ENCODE assay signal across 24 cellular contexts in the genomic region with DNA sequence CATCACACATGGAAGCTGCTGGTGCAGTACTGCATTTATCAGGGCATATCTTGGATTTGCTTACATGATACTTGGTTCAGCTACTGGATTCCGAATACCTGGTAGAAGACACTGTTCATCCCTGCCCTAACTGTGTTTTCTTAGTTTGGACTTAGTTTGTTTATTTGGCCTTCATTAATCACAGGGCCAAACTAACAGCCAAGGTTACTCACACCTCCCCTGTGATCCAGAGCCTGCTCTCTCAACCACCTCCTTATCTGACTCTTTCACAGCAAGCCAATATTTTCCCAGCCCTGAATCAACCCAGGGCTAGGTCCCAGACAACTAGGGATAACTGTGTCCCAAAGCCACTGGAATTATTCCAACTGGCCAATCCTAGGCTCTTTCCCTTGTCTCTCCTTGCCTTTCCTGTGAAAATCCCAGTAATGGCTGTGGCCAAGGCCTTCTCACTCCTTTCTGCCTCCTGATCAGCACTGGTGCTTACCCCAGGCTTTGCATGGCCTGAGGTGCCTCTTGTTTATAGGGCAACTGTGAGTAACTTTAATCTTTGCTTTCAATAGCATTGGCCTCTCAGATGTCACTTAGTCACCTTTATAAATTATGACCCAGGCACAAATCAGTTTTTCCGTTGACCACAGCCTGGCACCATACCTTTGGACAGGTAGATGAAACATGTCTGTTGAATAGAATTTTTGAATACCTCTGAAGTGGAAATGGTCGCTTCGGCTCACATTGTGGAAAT. TPM values are rescaled to one million over a fixed set of nuclear protein-coding genes. Genes with fewer than 3 reads are reported as not detected.
DNase-seq lines count a peak whose midpoint lies in the region; ATAC-seq, FAIRE-seq and TF ChIP-seq lines count a peak whose summit lies in the region.
"Had no signal": no experiment of that assay in that cellular context is flagged by ENCODE, and none has a peak within 500 bp of the region (broad histone marks: within the 10 kb centered on the region; RNA-seq: fewer than 3 reads in every experiment).

No MANE protein-coding gene starts in this region.

- no peak for FAIRE-seq in pancreas (lab: Jason Lieb, UNC)
- FAIRE-seq: GM19239 had no signal

- no peaks in the 10 kb centered on the region for H3K36me3 ChIP-seq in pancreas
- H3K36me3 ChIP-seq: adrenal gland, upper lobe of left lung had no signal

- intact Hi-C loops in left ventricle myocardium superior (cut with micrococcal nuclease) (no loop called here), pancreas (cut with DNase I) (no loop called here)

- H3K4me1 ChIP-seq in pancreas: peaks cover 0 to 5% (median 3%) of the 10 kb centered on the region in 3 donors

- DNase-seq in HuH-7 (ENCODE audit: low spot score): peak; percentile 53
- peak; percentile 70 for DNase-seq in amniotic epithelial cell (ENCODE audit: low read depth)
- DNase-seq in left ventricle myocardium superior: no peak
- peak in 3 of 6 donors; percentile 19 to 35 (median 28) for DNase-seq in pancreas
- DNase-seq in substantia nigra (lab: John Stamatoyannopoulos, UW): no peak
- DNase-seq in stimulated activated naive CD4-positive, alpha-beta T cell treated with Interleukin-2 at 50 U/mL for 16 hours (lab: John Stamatoyannopoulos, UW): no peak
- DNase-seq in DMS153 (lab: John Stamatoyannopoulos, UW): no peak
- DNase-seq: activated CD4-positive, alpha-beta T cell treated with anti-CD3 and anti-CD28 coated beads for 4 hours; activated CD8-positive, alpha-beta memory T cell treated with anti-CD3 and anti-CD28 coated beads for 24 hours; activated naive CD4-positive, alpha-beta T cell; activated T-cell treated with anti-CD3 and anti-CD28 coated beads, Interleukin-2, amount 50 U/mL, for 4 hours; adrenal gland; CD4-positive, CD25-positive, alpha-beta regulatory T cell; dermis blood vessel endothelial cell; immature natural killer cell; KBM-7; NCI-H1694 treated with DMSO at 0.1 percent for 48 hours; NCI-H526; SK-N-SH had no signal

- 47 to 59% methylated on average over 4 of the region's 4 CpGs for WGBS in pancreas, 2 donors

- H3K4me3 ChIP-seq in pancreas: no peak overlapping the region
- H3K4me3 ChIP-seq: adrenal gland, hepatocyte, upper lobe of left lung had no signal

- H3K27me3 ChIP-seq in pancreas: no peaks in the 10 kb centered on the region
- H3K27me3 ChIP-seq: adrenal gland, hepatocyte, upper lobe of left lung had no signal

- H3K27ac ChIP-seq in pancreas (peak overlapping the region in 2 of 4 donors; percentile 70 to 71), substantia nigra (ENCODE audit: low read depth, low read length, poor library complexity, severe bottlenecking) (no peak overlapping the region)
- H3K27ac ChIP-seq: hepatocyte, RWPE1, upper lobe of left lung had no signal

- TF ChIP-seq CTCF in pancreas (IDR thresholded peaks at IDR 0.05): no peak

- ATAC-seq in left ventricle myocardium superior (peak; percentile 74), pancreas (peak; percentile 70 to 88 (median 84)), GM21737 (IDR thresholded peaks at IDR 0.05; ENCODE audit: unreplicated experiment) (no peak)
- ATAC-seq: activated T-cell treated with anti-CD3 and anti-CD28 coated beads, Interleukin-2, amount 50 U/mL, for 4 hours had no signal

- no peaks in the 10 kb centered on the region for H3K9me3 ChIP-seq in pancreas
- H3K9me3 ChIP-seq: adrenal gland, SK-N-SH, upper lobe of left lung had no signal

RNA-seq across cellular contexts. Expression of a gene that starts 9.3 kb away (rescaled TPM):
- total RNA-seq in left ventricle myocardium superior (30.4 TPM), pancreas (10 to 100 TPM; 19.3 to 48.2 (median 26.2) TPM)
- 10 to 100 TPM in 1 of 2 donors, 1 to 10 TPM in 1; 10.0 to 14.6 TPM for polyA plus RNA-seq in pancreas
- polyA plus RNA-seq: CD4-positive, CD25-positive, alpha-beta regulatory T cell had no signal

Comparison
In these comparisons a context has a peak if more than half of its experiments do, and no peak if none do; other contexts are left out.
1. DNase-seq: peak in HuH-7 (single experiment) and amniotic epithelial cell (single experiment); none in left ventricle myocardium superior (single experiment), substantia nigra (0 of 49), stimulated activated naive CD4-positive, alpha-beta T cell treated with Interleukin-2 at 50 U/mL for 16 hours (single experiment) and DMS153 (single experiment).